ENCODE assay signal across 19 cellular contexts in the genomic region with DNA sequence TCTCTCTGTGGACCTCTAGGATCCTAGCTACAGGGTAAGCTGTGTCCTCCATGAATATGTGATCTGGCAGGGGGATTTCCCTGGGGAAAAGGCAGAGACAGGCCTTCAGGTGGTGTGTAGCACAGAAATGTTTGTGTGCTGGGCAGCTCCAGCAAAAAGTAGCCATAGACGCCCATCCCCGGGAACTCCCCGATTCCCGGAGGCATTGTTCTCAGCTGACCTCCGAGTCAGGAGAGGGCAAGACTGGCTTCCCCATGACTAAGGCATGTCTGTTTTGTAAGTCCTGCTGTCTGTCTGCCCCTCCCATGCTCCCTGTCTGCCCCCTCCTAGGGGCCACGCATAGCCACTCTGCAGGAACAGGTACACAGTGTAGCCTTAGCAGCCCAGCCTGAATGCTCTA.
DNase-seq lines count a peak whose midpoint lies in the region; ATAC-seq, FAIRE-seq and TF ChIP-seq lines count a peak whose summit lies in the region.
"Had no signal": no experiment of that assay in that cellular context is flagged by ENCODE, and none has a peak within 500 bp of the region (broad histone marks: within the 10 kb centered on the region; RNA-seq: fewer than 3 reads in every experiment).

No MANE protein-coding gene starts in this region.

- dilution Hi-C loops in endothelial cell of umbilical vein (cut with MboI; ENCODE audit: extremely low pct_ligation_motif_present, low sequenced_read_pairs) = no loop called here

- H3K9ac ChIP-seq in endothelial cell of umbilical vein (replicated peaks; ENCODE audit: extremely low read depth, insufficient read depth, low read length) (no peak overlapping the region), neuronal stem cell (ENCODE audit: low read depth, low read length, poor library complexity) (no peak overlapping the region)

- H3K4ac ChIP-seq in neuronal stem cell (ENCODE audit: low read length) = no peak overlapping the region

- peak; percentile 27 for ATAC-seq in stimulated activated memory B cell treated with anti-CD40 and anti-IgM and Interleukin-4, amounts not matched to agents 10 μg/mL and 1 μg/mL and 100 μg/mL, for 72 hours
- ATAC-seq in HG03442 (IDR thresholded peaks at IDR 0.05; ENCODE audit: unreplicated experiment) = no peak
- ATAC-seq: HCT116 had no signal

- no peak overlapping the region for H3K4me3 ChIP-seq in endothelial cell of umbilical vein (replicated peaks in 1 of 3; ENCODE audit: insufficient read depth in 1 of 3, low read depth in 1 of 3, low read length in 3 of 3)
- no peak overlapping the region for H3K4me3 ChIP-seq in neuronal stem cell (ENCODE audit: low read length in 2 of 2)
- H3K4me3 ChIP-seq in uterus = no peak overlapping the region

- H2AK5ac ChIP-seq in neuronal stem cell (ENCODE audit: low read depth, low read length) = no peak overlapping the region

- H3K14ac ChIP-seq in neuronal stem cell (ENCODE audit: low read length) = no peak overlapping the region

- no TSS peak for BruUV-seq in endothelial cell of umbilical vein (replicated peaks; lab: Mats Ljungman, UMichigan)

- H2BK5ac ChIP-seq in neuronal stem cell (ENCODE audit: low read length) = no peak overlapping the region

- intact Hi-C loops in endothelial cell of umbilical vein (cut with micrococcal nuclease) = no loop called here
- intact Hi-C loops in uterus (cut with DNase I; ENCODE audit: low total_unique reads) = no loop called here

- H3K9me3 ChIP-seq in endothelial cell of umbilical vein (replicated peaks; ENCODE audit: control insufficient read depth, insufficient read depth, low read length) (no peaks in the 10 kb centered on the region), neuronal stem cell (replicated peaks in 1 of 2; ENCODE audit: control insufficient read depth in 2 of 2, insufficient read depth in 1 of 2, low read depth in 1 of 2, low read length in 2 of 2) (no peaks in the 10 kb centered on the region), uterus (no peaks in the 10 kb centered on the region)

- FAIRE-seq in endothelial cell of umbilical vein (lab: Jason Lieb, UNC) = no peak
- FAIRE-seq: GM12891, GM18507 had no signal

- H3K4me2 ChIP-seq in endothelial cell of umbilical vein (ENCODE audit: insufficient read depth, low read length) (no peak overlapping the region), neuronal stem cell (ENCODE audit: insufficient read depth, low read length, poor library complexity, severe bottlenecking) (no peak overlapping the region)

- POLR2A ChIA-PET in endothelial cell of umbilical vein (lab: Charles Lee) = no interaction called here

- no peak for TF ChIP-seq CTCF in endothelial cell of umbilical vein (IDR thresholded peaks at IDR 0.05; ENCODE audit: extremely low read depth in 1 of 2, insufficient read depth in 1 of 2, low read depth in 1 of 2, low read length in 2 of 2)
- TF ChIP-seq CTCF in uterus (IDR thresholded peaks at IDR 0.05) = no peak

- H4K20me1 ChIP-seq in endothelial cell of umbilical vein (replicated peaks; ENCODE audit: control insufficient read depth, extremely low read depth, insufficient read depth, low read length) = no peaks in the 10 kb centered on the region

- DNase-seq in UCSD-AML1 (lab: John Stamatoyannopoulos, UW; ENCODE audit: unreplicated experiment) (peak; percentile 4), endothelial cell of umbilical vein (ENCODE audit: low read depth, low spot score) (peak; percentile 24), neuronal stem cell (ENCODE audit: low spot score) (no peak), uterus (no peak), NCI-H774 (lab: John Stamatoyannopoulos, UW) (no peak)
- no peak for DNase-seq in stimulated activated CD4-positive, alpha-beta T cell treated with anti-CD3 and anti-CD28 coated beads, Interleukin-4, amount 100 ng/mL, for 24 hours
- DNase-seq: C1 segment of cervical spinal cord; Calu3; CD4-positive, alpha-beta memory T cell; COR-L47; DMS53; DMS79 treated with DMSO at 0.1 percent for 48 hours; GF-D8; H9 had no signal

- no peak overlapping the region for H2BK120ac ChIP-seq in neuronal stem cell (ENCODE audit: low read depth, low read length)

- H2BK12ac ChIP-seq in neuronal stem cell (ENCODE audit: low read length) = no peak overlapping the region

- no peak overlapping the region for H3K23ac ChIP-seq in neuronal stem cell (ENCODE audit: low read depth, low read length, poor library complexity)

- WGBS in neuronal stem cell (ENCODE audit: extremely low coverage in 2 of 2, insufficient read length in 2 of 2, insufficient replicate concordance in 1 of 2), 2 donors = no CpG with 5 or more reads among the region's 6 CpGs

- no peaks in the 10 kb centered on the region for H3K36me3 Mint-ChIP-seq in stimulated activated memory B cell treated with anti-CD40 and anti-IgM and Interleukin-4, amounts not matched to agents 10 μg/mL and 1 μg/mL and 100 μg/mL, for 72 hours
- H3K36me3 Mint-ChIP-seq: CD4-positive, alpha-beta memory T cell had no signal

- H3K4me1 ChIP-seq in endothelial cell of umbilical vein (ENCODE audit: control insufficient read depth, extremely low read depth, insufficient read depth, low read length) (peaks cover 37% of the 10 kb centered on the region), neuronal stem cell (ENCODE audit: control insufficient read depth in 2 of 2, insufficient read depth in 1 of 2, low read depth in 1 of 2, low read length in 2 of 2) (peaks cover 0 to 2% of the 10 kb centered on the region in 2 donors), uterus (no peaks in the 10 kb centered on the region)

- no peak overlapping the region for H3K4me3 Mint-ChIP-seq in stimulated activated memory B cell treated with anti-CD40 and anti-IgM and Interleukin-4, amounts not matched to agents 10 μg/mL and 1 μg/mL and 100 μg/mL, for 72 hours
- H3K4me3 Mint-ChIP-seq: CD4-positive, alpha-beta memory T cell; H9 had no signal

- H3K36me3 ChIP-seq in endothelial cell of umbilical vein (ENCODE audit: control insufficient read depth in 2 of 2, extremely low read depth in 1 of 2, insufficient read depth in 2 of 2, low read length in 2 of 2) (no peaks in the 10 kb centered on the region), neuronal stem cell (replicated peaks in 1 of 2; ENCODE audit: control insufficient read depth in 2 of 2, insufficient read depth in 2 of 2, low read length in 2 of 2) (no peaks in the 10 kb centered on the region), uterus (no peaks in the 10 kb centered on the region)

- no peak overlapping the region for H4K8ac ChIP-seq in neuronal stem cell (ENCODE audit: low read depth, low read length)

- no peaks in the 10 kb centered on the region for H3K27me3 ChIP-seq in endothelial cell of umbilical vein (ENCODE audit: control insufficient read depth in 2 of 2, insufficient read depth in 2 of 2, low read length in 2 of 2)
- no peaks in the 10 kb centered on the region for H3K27me3 ChIP-seq in neuronal stem cell (ENCODE audit: control insufficient read depth in 3 of 3, insufficient read depth in 3 of 3, low read depth in 1 of 3, low read length in 3 of 3)
- no peaks in the 10 kb centered on the region for H3K27me3 ChIP-seq in uterus

- peak overlapping the region; percentile 10 for H2BK15ac ChIP-seq in neuronal stem cell (ENCODE audit: low read length)

- no peak overlapping the region for H4K91ac ChIP-seq in neuronal stem cell (ENCODE audit: low read depth, low read length, poor library complexity)

- H3K79me2 ChIP-seq in endothelial cell of umbilical vein (ENCODE audit: control insufficient read depth, insufficient read depth, low read length) = no peaks in the 10 kb centered on the region

- CTCF ChIA-PET in endothelial cell of umbilical vein (lab: Charles Lee) = interaction anchor here (1.0 to 3.1 kb wide), 3 partner anchors 12 to 171 kb away, joined by 3 to 20 read pairs (median 16); no protein-coding TSS in a partner anchor

- H3K27me3 Mint-ChIP-seq in stimulated activated memory B cell treated with anti-CD40 and anti-IgM and Interleukin-4, amounts not matched to agents 10 μg/mL and 1 μg/mL and 100 μg/mL, for 72 hours = no peaks in the 10 kb centered on the region
- H3K27me3 Mint-ChIP-seq: CD4-positive, alpha-beta memory T cell had no signal

- no peak overlapping the region for H3K18ac ChIP-seq in neuronal stem cell (ENCODE audit: low read length)

- no peaks in the 10 kb centered on the region for H3K9me1 ChIP-seq in endothelial cell of umbilical vein (replicated peaks; ENCODE audit: control insufficient read depth, extremely low read depth, insufficient read depth, low read length)

- H3K4me1 Mint-ChIP-seq in stimulated activated memory B cell treated with anti-CD40 and anti-IgM and Interleukin-4, amounts not matched to agents 10 μg/mL and 1 μg/mL and 100 μg/mL, for 72 hours = no peaks in the 10 kb centered on the region
- H3K4me1 Mint-ChIP-seq: CD4-positive, alpha-beta memory T cell; H9 had no signal

- H2AFZ ChIP-seq in endothelial cell of umbilical vein (ENCODE audit: low read depth, low read length) = peak overlapping the region; percentile 18
- H2AFZ ChIP-seq in neuronal stem cell (ENCODE audit: low read length) = no peak overlapping the region

- no peak overlapping the region for H3K27ac Mint-ChIP-seq in stimulated activated memory B cell treated with anti-CD40 and anti-IgM and Interleukin-4, amounts not matched to agents 10 μg/mL and 1 μg/mL and 100 μg/mL, for 72 hours
- H3K27ac Mint-ChIP-seq: H9 had no signal

- no peak for TF ChIP-seq POLR2A in endothelial cell of umbilical vein (IDR thresholded peaks at IDR 0.05; ENCODE audit: low read depth, low read length)
- no peak for TF ChIP-seq POLR2A in uterus (IDR thresholded peaks at IDR 0.05)

- H3K9me3 Mint-ChIP-seq in stimulated activated memory B cell treated with anti-CD40 and anti-IgM and Interleukin-4, amounts not matched to agents 10 μg/mL and 1 μg/mL and 100 μg/mL, for 72 hours = no peaks in the 10 kb centered on the region
- H3K9me3 Mint-ChIP-seq: H9 had no signal

- H3K27ac ChIP-seq in endothelial cell of umbilical vein (ENCODE audit: insufficient read depth, low read depth, low read length) (peak overlapping the region; percentile 43), neuronal stem cell (replicated peaks; ENCODE audit: low read length) (no peak overlapping the region), uterus (no peak overlapping the region)

- no peaks in the 10 kb centered on the region for H3K79me1 ChIP-seq in neuronal stem cell (ENCODE audit: low read depth, low read length)

TF ChIP-seq in endothelial cell of umbilical vein, 7 proteins besides CTCF, POLR2A, EP300 and RAD21 (continues in another document):
- TF ChIP-seq FOS (IDR thresholded peaks at IDR 0.05; ENCODE audit: borderline replicate concordance, insufficient read depth, low read length) = no peak
- TF ChIP-seq, protein P1, sequence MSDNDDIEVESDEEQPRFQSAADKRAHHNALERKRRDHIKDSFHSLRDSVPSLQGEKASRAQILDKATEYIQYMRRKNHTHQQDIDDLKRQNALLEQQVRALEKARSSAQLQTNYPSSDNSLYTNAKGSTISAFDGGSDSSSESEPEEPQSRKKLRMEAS (IDR thresholded peaks at IDR 0.05; ENCODE audit: insufficient read depth, insufficient read length) = no peak
- no peak for TF ChIP-seq JUN (IDR thresholded peaks at IDR 0.05; ENCODE audit: borderline replicate concordance, insufficient read depth, insufficient read length, low read depth)
- TF ChIP-seq EZH2 (IDR thresholded peaks at IDR 0.05; ENCODE audit: borderline replicate concordance, low read depth, low read length, severe bottlenecking) = no peak
- no peak for TF ChIP-seq POLR2AphosphoS5 (IDR thresholded peaks at IDR 0.05; ENCODE audit: insufficient read depth, low read depth, low read length)
- no peak for TF ChIP-seq MYC (IDR thresholded peaks at IDR 0.05; ENCODE audit: low read depth, low read length)

Comparison
In these comparisons a context has a peak if more than half of its experiments do, and no peak if none do; other contexts are left out.
1. DNase-seq: peak in UCSD-AML1 (single experiment) and endothelial cell of umbilical vein (single experiment); none in neuronal stem cell (single experiment), stimulated activated CD4-positive, alpha-beta T cell treated with anti-CD3 and anti-CD28 coated beads, Interleukin-4, amount 100 ng/mL, for 24 hours (single experiment), uterus (0 of 2) and NCI-H774 (single experiment).